ENCODE assay signal across 13 cellular contexts in genomic region chr3:129013491-129013891, GRCh38. TPM values are rescaled to one million over a fixed set of nuclear protein-coding genes. Genes with fewer than 3 reads are reported as not detected.
A peak's percentile ranks its signal among the peaks of the same experiment; 100 is the strongest.
DNase-seq lines count a peak whose midpoint lies in the region; ATAC-seq, FAIRE-seq and TF ChIP-seq lines count a peak whose summit lies in the region.
"Had no signal": no experiment of that assay in that cellular context is flagged by ENCODE, and none has a peak within 500 bp of the region (broad histone marks: within the 10 kb centered on the region; RNA-seq: fewer than 3 reads in every experiment).

No MANE protein-coding gene starts in this region.

- H3K9me3 ChIP-seq in HepG2 (ENCODE audit: low read length) = no peaks in the 10 kb centered on the region
- H3K9me3 ChIP-seq in right lobe of liver = no peaks in the 10 kb centered on the region
- no peaks in the 10 kb centered on the region for H3K9me3 ChIP-seq in left lung
- H3K9me3 ChIP-seq: BLaER1 had no signal

- H3K27me3 Mint-ChIP-seq in HFFc6 (ENCODE audit: insufficient read depth) = peaks cover 34% of the 10 kb centered on the region

- no peak for TF ChIP-seq EP300 in HepG2 (IDR thresholded peaks at IDR 0.05; ENCODE audit: low read depth in 2 of 2, low read length in 2 of 2)
- no peak for TF ChIP-seq EP300 in HepG2 (CRISPR knock-in tag; IDR thresholded peaks at IDR 0.05; ENCODE audit: borderline replicate concordance)

- in situ Hi-C loops in HepG2 (cut with HindIII; ENCODE audit: extremely low pct_ligation_motif_present, low pct_unique_long_range_greater_than_20kb) = no loop called here

- peaks cover 6% of the 10 kb centered on the region; the same call in 1 of the 2 replicates for H3K4me1 Mint-ChIP-seq in HFFc6 (ENCODE audit: low read depth)

- no peaks in the 10 kb centered on the region for H3K9me3 Mint-ChIP-seq in HFFc6

- H3K27me3 ChIP-seq in HepG2 (ENCODE audit: control insufficient read depth in 1 of 2, insufficient read depth in 2 of 2, low read length in 2 of 2) = peaks cover 6 to 50% of the 10 kb centered on the region in 2 experiments; a peak in 4 of 5 replicates
- no peaks in the 10 kb centered on the region for H3K27me3 ChIP-seq in right lobe of liver
- no peaks in the 10 kb centered on the region for H3K27me3 ChIP-seq in left lung
- H3K27me3 ChIP-seq: BLaER1 had no signal

- no peak for FAIRE-seq in HepG2 (lab: Jason Lieb, UNC)

- TF ChIP-seq RAD21 in HepG2 (CRISPR knock-in tag; IDR thresholded peaks at IDR 0.05) = no peak

- 72% methylated on average over 3 of the region's 3 CpGs for WGBS in HepG2 (ENCODE audit: low lambda C conversion rate)
- WGBS in right lobe of liver (ENCODE audit: insufficient coverage, low coverage, low lambda C conversion rate, missing lambda C conversion rate) = 75% methylated on average over 1 of the region's 3 CpGs

- TF ChIP-seq POLR2A in HepG2 (IDR thresholded peaks at IDR 0.05; ENCODE audit: insufficient read depth in 1 of 2, low read depth in 2 of 2, low read length in 2 of 2) (no peak), right lobe of liver (IDR thresholded peaks at IDR 0.05) (no peak)

- H3K4me1 ChIP-seq in HepG2 (ENCODE audit: insufficient read depth, low read length) = peaks cover 27% of the 10 kb centered on the region
- no peaks in the 10 kb centered on the region for H3K4me1 ChIP-seq in right lobe of liver
- peaks cover 18 to 26% of the 10 kb centered on the region in 2 donors for H3K4me1 ChIP-seq in left lung

- no TSS peak for BruUV-seq in HepG2 (replicated peaks; lab: Mats Ljungman, UMichigan)

- no peaks in the 10 kb centered on the region for H3K36me3 Mint-ChIP-seq in HFFc6 (ENCODE audit: low read depth)

- intact Hi-C loops in HepG2 (cut with micrococcal nuclease; ENCODE audit: unreplicated experiment) = no loop called here
- intact Hi-C loops in right lobe of liver (cut with DNase I) = no loop called here
- intact Hi-C loops in left lung (cut with DNase I) = no loop called here

- ATAC-seq in HepG2 = no peak
- no peak for ATAC-seq in right lobe of liver
- ATAC-seq in left lung = no peak

- H3K9ac ChIP-seq in HepG2 (ENCODE audit: insufficient read depth, low read depth, low read length) = no peak overlapping the region
- H3K9ac ChIP-seq: BLaER1 had no signal

- H4K20me1 ChIP-seq in HepG2 (ENCODE audit: insufficient read depth, low read length) = no peaks in the 10 kb centered on the region
- H4K20me1 ChIP-seq: BLaER1 had no signal

- no peak overlapping the region for H3K27ac ChIP-seq in HepG2 (ENCODE audit: extremely low read length, insufficient read depth, low read length)
- no peak overlapping the region for H3K27ac ChIP-seq in right lobe of liver
- H3K27ac ChIP-seq in RWPE1 = no peak overlapping the region
- peak overlapping the region; percentile 26 to 77 for H3K27ac ChIP-seq in left lung

- no peaks in the 10 kb centered on the region for H3K36me3 ChIP-seq in HepG2 (replicated peaks in 1 of 2; ENCODE audit: control insufficient read depth in 1 of 2, insufficient read depth in 2 of 2, low read length in 2 of 2)
- H3K36me3 ChIP-seq in right lobe of liver = no peaks in the 10 kb centered on the region
- H3K36me3 ChIP-seq in left lung = no peaks in the 10 kb centered on the region
- H3K36me3 ChIP-seq: BLaER1 had no signal

- H2AFZ ChIP-seq in HepG2 (ENCODE audit: low read length) = no peak overlapping the region

- H3K4me3 Mint-ChIP-seq in HFFc6 = no peak overlapping the region

- H3K4me3 ChIP-seq in HepG2 (replicated peaks in 1 of 3; ENCODE audit: insufficient read depth in 1 of 3, low read depth in 2 of 3, low read length in 3 of 3) (no peak overlapping the region), right lobe of liver (no peak overlapping the region), left lung (no peak overlapping the region)
- H3K4me3 ChIP-seq: BLaER1 had no signal

- POLR2A ChIA-PET in HepG2 (lab: Yijun Ruan, JAX) (no interaction called here), RWPE1 (lab: Yijun Ruan, JAX; ENCODE audit: low non-redundant PET) (no interaction called here)

- CTCF ChIA-PET in HepG2 (lab: Yijun Ruan, JAX; ENCODE audit: low intra/inter-chr PET ratio, low total read pairs) = no interaction called here
- CTCF ChIA-PET in RWPE1 (lab: Yijun Ruan, JAX) = interaction anchor here (0.6 kb wide), 1 partner anchor 240 kb away, joined by 3 read pairs; no protein-coding TSS in a partner anchor

- no peak for DNase-seq in HepG2 (ENCODE audit: low spot score)
- DNase-seq in right lobe of liver = no peak
- DNase-seq in RWPE1 (ENCODE audit: low spot score) = peak; percentile 43
- no peak for DNase-seq in left lung
- DNase-seq in HFFc6 = no peak
- no peak for DNase-seq in NCI-H2171 (lab: John Stamatoyannopoulos, UW)
- DNase-seq in NCI-H526 treated with DMSO at 0.1 percent for 48 hours (lab: John Stamatoyannopoulos, UW) = no peak
- DNase-seq in NCI-H2029 (lab: John Stamatoyannopoulos, UW) = no peak
- DNase-seq: activated CD8-positive, alpha-beta memory T cell treated with anti-CD3 and anti-CD28 coated beads, Interleukin-2, amount 50 U/mL, for 4 hours; effector CD4-positive, alpha-beta T cell; mesenchymal stem cell; NCI-H510A had no signal

- no peaks in the 10 kb centered on the region for H3K79me2 ChIP-seq in HepG2 (ENCODE audit: insufficient read depth, low read length)

- H3K27ac Mint-ChIP-seq in HFFc6 = no peak overlapping the region

- TF ChIP-seq CTCF in HepG2 (CRISPR knock-in tag; IDR thresholded peaks at IDR 0.05) = no peak
- no peak for TF ChIP-seq CTCF in right lobe of liver (IDR thresholded peaks at IDR 0.05)
- no peak for TF ChIP-seq CTCF in RWPE1 (conservative IDR thresholded peaks at IDR 0.05; ENCODE audit: low read depth)
- no peak for TF ChIP-seq CTCF in left lung (IDR thresholded peaks at IDR 0.05)
- TF ChIP-seq CTCF in HFFc6 (IDR thresholded peaks at IDR 0.05) = no peak

- no peak overlapping the region for H3K4me2 ChIP-seq in HepG2 (ENCODE audit: low read depth, low read length)
- H3K4me2 ChIP-seq: BLaER1 had no signal

RNA-seq across cellular contexts. Expression of gene EFCC1, which starts 12.4 kb away (rescaled TPM):
- total RNA-seq in HepG2 (2016; rRNA removed; fragmentation: Illumina TruSeq; extraction: Trizol) (not detected in 2 replicates), right lobe of liver (1 to 10 TPM in 2 of 6 experiments, under 1 TPM in 4; 0.25 to 1.5 (median 0.39) TPM), left lung (1 to 10 TPM; 2.7 to 4.9 TPM)
- not detected in 2 replicates for total RNA-seq in HepG2 (2016; cell fraction: cytosol; rRNA removed; fragmentation: Illumina TruSeq; extraction: Trizol; ENCODE audit: low read depth)
- total RNA-seq in HepG2 (2016; cell fraction: insoluble cytoplasmic fraction; rRNA removed; fragmentation: Illumina TruSeq; extraction: Trizol) = not detected in 2 replicates
- total RNA-seq in HepG2 (2016; cell fraction: membrane; rRNA removed; fragmentation: Illumina TruSeq; extraction: Trizol) = not detected in 2 replicates
- total RNA-seq in HepG2 (2016; cell fraction: nucleus; rRNA removed; fragmentation: Illumina TruSeq; extraction: Trizol) = not detected in 2 replicates
- 0.03 TPM in 1 of 2 replicates, not detected in the other for polyA plus RNA-seq in HepG2 (2011; rRNA removed)
- polyA plus RNA-seq in HepG2 (2011; cell fraction: cytosol; rRNA removed) = 0.03 TPM in 1 of 2 replicates, not detected in the other
- polyA plus RNA-seq in HepG2 (2011; cell fraction: nucleus; rRNA removed) = 0.08 TPM in 1 of 2 replicates, not detected in the other
- polyA plus RNA-seq in HepG2 (2012) = not detected in 2 replicates
- not detected in 2 replicates for polyA plus RNA-seq in HepG2 (2016; cell fraction: cytosol; fragmentation: Illumina TruSeq; extraction: Trizol; ENCODE audit: low read depth)
- not detected in 2 replicates for polyA plus RNA-seq in HepG2 (2016; cell fraction: insoluble cytoplasmic fraction; fragmentation: Illumina TruSeq; extraction: Trizol; ENCODE audit: low read depth)
- polyA plus RNA-seq in HepG2 (2016; cell fraction: membrane; fragmentation: Illumina TruSeq; extraction: Trizol; ENCODE audit: low read depth) = not detected in 2 replicates
- polyA plus RNA-seq in HepG2 (2016; cell fraction: nucleus; fragmentation: Illumina TruSeq; extraction: Trizol; ENCODE audit: insufficient read depth, low read depth) = not detected in 2 replicates
- not detected in 2 replicates for polyA minus RNA-seq in HepG2 (2011; rRNA and poly(A)+ RNA removed; ENCODE audit: low replicate concordance)
- polyA minus RNA-seq in HepG2 (2011; cell fraction: cytosol; rRNA and poly(A)+ RNA removed) = not detected in 2 replicates
- polyA minus RNA-seq in HepG2 (2011; cell fraction: nucleus; rRNA and poly(A)+ RNA removed) = not detected in 2 replicates
- total RNA-seq in HFFc6 (2021; fragmentation: NEBNext Ultra II Directional; extraction: Animal tissue kit (Norgen Biotek cat#: 25700)) = not detected

RNA-seq across cellular contexts. Expression of gene CFAP92, which starts 19.6 kb away (rescaled TPM):
- 0.45 and 0.46 TPM in 2 replicates for total RNA-seq in HepG2 (2016; rRNA removed; fragmentation: Illumina TruSeq; extraction: Trizol)
- 1.1 and 1.3 TPM in 2 replicates for total RNA-seq in HepG2 (2016; cell fraction: cytosol; rRNA removed; fragmentation: Illumina TruSeq; extraction: Trizol; ENCODE audit: low read depth)
- 0.13 and 0.54 TPM in 2 replicates for total RNA-seq in HepG2 (2016; cell fraction: insoluble cytoplasmic fraction; rRNA removed; fragmentation: Illumina TruSeq; extraction: Trizol)
- total RNA-seq in HepG2 (2016; cell fraction: membrane; rRNA removed; fragmentation: Illumina TruSeq; extraction: Trizol) = 1.2 and 1.5 TPM in 2 replicates
- 0.38 TPM in 1 of 2 replicates, not detected in the other for total RNA-seq in HepG2 (2016; cell fraction: nucleus; rRNA removed; fragmentation: Illumina TruSeq; extraction: Trizol)
- 0.18 and 0.20 TPM in 2 replicates for polyA plus RNA-seq in HepG2 (2011; rRNA removed)
- polyA plus RNA-seq in HepG2 (2011; cell fraction: cytosol; rRNA removed) = 0.13 TPM in 2 replicates
- polyA plus RNA-seq in HepG2 (2011; cell fraction: nucleus; rRNA removed) = 0.09 TPM in 1 of 2 replicates, not detected in the other
- polyA plus RNA-seq in HepG2 (2012) = 0.40 and 0.64 TPM in 2 replicates
- polyA plus RNA-seq in HepG2 (2016; cell fraction: cytosol; fragmentation: Illumina TruSeq; extraction: Trizol; ENCODE audit: low read depth) = 1.2 and 2.4 TPM in 2 replicates
- 0.73 and 1.0 TPM in 2 replicates for polyA plus RNA-seq in HepG2 (2016; cell fraction: insoluble cytoplasmic fraction; fragmentation: Illumina TruSeq; extraction: Trizol; ENCODE audit: low read depth)
- polyA plus RNA-seq in HepG2 (2016; cell fraction: membrane; fragmentation: Illumina TruSeq; extraction: Trizol; ENCODE audit: low read depth) = 1.4 and 1.6 TPM in 2 replicates
- polyA plus RNA-seq in HepG2 (2016; cell fraction: nucleus; fragmentation: Illumina TruSeq; extraction: Trizol; ENCODE audit: insufficient read depth, low read depth) = 0.68 and 1.4 TPM in 2 replicates
- not detected in 2 replicates for polyA minus RNA-seq in HepG2 (2011; rRNA and poly(A)+ RNA removed; ENCODE audit: low replicate concordance)
- 0.09 TPM in 1 of 2 replicates, not detected in the other for polyA minus RNA-seq in HepG2 (2011; cell fraction: cytosol; rRNA and poly(A)+ RNA removed)
- 0.12 TPM in 1 of 2 replicates, not detected in the other for polyA minus RNA-seq in HepG2 (2011; cell fraction: nucleus; rRNA and poly(A)+ RNA removed)
- total RNA-seq in right lobe of liver = under 1 TPM in 4 of 6 experiments, not detected in 2; 0.05 to 0.21 (median 0.08) TPM
- 1 to 10 TPM; 1.7 to 2.1 TPM for total RNA-seq in left lung
- total RNA-seq in HFFc6 (2021; fragmentation: NEBNext Ultra II Directional; extraction: Animal tissue kit (Norgen Biotek cat#: 25700)) = not detected

RNA-seq across cellular contexts. Expression of gene GP9, which starts 47.1 kb away (rescaled TPM):
- total RNA-seq in HepG2 (2016; rRNA removed; fragmentation: Illumina TruSeq; extraction: Trizol) (not detected in 2 replicates), right lobe of liver (under 1 TPM in 1 of 6 experiments, not detected in 5; 0.50 TPM), left lung (1 to 10 TPM in 1 of 2 donors, not detected in 1; 1.1 TPM)
- total RNA-seq in HepG2 (2016; cell fraction: cytosol; rRNA removed; fragmentation: Illumina TruSeq; extraction: Trizol; ENCODE audit: low read depth) = not detected in 2 replicates
- total RNA-seq in HepG2 (2016; cell fraction: insoluble cytoplasmic fraction; rRNA removed; fragmentation: Illumina TruSeq; extraction: Trizol) = not detected in 2 replicates
- not detected in 2 replicates for total RNA-seq in HepG2 (2016; cell fraction: membrane; rRNA removed; fragmentation: Illumina TruSeq; extraction: Trizol)
- total RNA-seq in HepG2 (2016; cell fraction: nucleus; rRNA removed; fragmentation: Illumina TruSeq; extraction: Trizol) = not detected in 2 replicates
- polyA plus RNA-seq in HepG2 (2011; rRNA removed) = not detected in 2 replicates
- not detected in 2 replicates for polyA plus RNA-seq in HepG2 (2011; cell fraction: cytosol; rRNA removed)
- not detected in 2 replicates for polyA plus RNA-seq in HepG2 (2011; cell fraction: nucleus; rRNA removed)
- not detected in 2 replicates for polyA plus RNA-seq in HepG2 (2012)
- polyA plus RNA-seq in HepG2 (2016; cell fraction: cytosol; fragmentation: Illumina TruSeq; extraction: Trizol; ENCODE audit: low read depth) = not detected in 2 replicates
- polyA plus RNA-seq in HepG2 (2016; cell fraction: insoluble cytoplasmic fraction; fragmentation: Illumina TruSeq; extraction: Trizol; ENCODE audit: low read depth) = not detected in 2 replicates
- polyA plus RNA-seq in HepG2 (2016; cell fraction: membrane; fragmentation: Illumina TruSeq; extraction: Trizol; ENCODE audit: low read depth) = not detected in 2 replicates
- polyA plus RNA-seq in HepG2 (2016; cell fraction: nucleus; fragmentation: Illumina TruSeq; extraction: Trizol; ENCODE audit: insufficient read depth, low read depth) = not detected in 2 replicates
- not detected in 2 replicates for polyA minus RNA-seq in HepG2 (2011; rRNA and poly(A)+ RNA removed; ENCODE audit: low replicate concordance)
- not detected in 2 replicates for polyA minus RNA-seq in HepG2 (2011; cell fraction: cytosol; rRNA and poly(A)+ RNA removed)
- polyA minus RNA-seq in HepG2 (2011; cell fraction: nucleus; rRNA and poly(A)+ RNA removed) = not detected in 2 replicates
- not detected for total RNA-seq in HFFc6 (2021; fragmentation: NEBNext Ultra II Directional; extraction: Animal tissue kit (Norgen Biotek cat#: 25700))

Comparison
In these comparisons a context has a peak if more than half of its experiments do, and no peak if none do; other contexts are left out.
1. H3K27ac ChIP-seq: peak in left lung (2 of 2); none in HepG2 (single experiment), right lobe of liver (0 of 3) and RWPE1 (single experiment).